Comparison of ENCODE assay signal across 16 cellular contexts in the genomic region with DNA sequence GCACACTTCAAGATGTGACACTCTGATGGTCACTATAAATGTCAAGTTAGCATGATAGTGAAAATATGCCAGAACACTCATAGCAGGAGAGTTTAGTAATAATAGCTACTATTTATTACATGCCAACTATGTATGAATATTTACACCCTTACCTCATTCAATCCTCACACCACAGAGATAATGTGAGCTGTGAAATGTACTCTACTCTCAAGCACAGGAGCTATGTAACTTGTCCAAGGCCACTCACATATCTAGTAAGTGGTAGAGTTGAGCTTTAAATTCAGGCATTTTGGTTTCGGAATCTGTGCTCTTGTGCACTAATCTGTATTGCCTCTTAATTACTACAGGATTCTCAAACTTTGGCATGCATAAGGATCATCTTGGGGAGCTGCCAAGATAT.
"Had no signal": no experiment of that assay in that cellular context is flagged by ENCODE, and none has a peak within 500 bp of the region (broad histone marks: within the 10 kb centered on the region; RNA-seq: fewer than 3 reads in every experiment).

No MANE protein-coding gene starts in this region.

- H3K27me3 Mint-ChIP-seq: stimulated activated naive B cell treated with anti-CD40 and anti-IgM and Interleukin-4, amounts not matched to agents 10 μg/mL and 1 μg/mL and 100 μg/mL, for 72 hours had no signal

- H3K4me3 Mint-ChIP-seq: activated T-cell treated with anti-CD3 and anti-CD28 coated beads, Interleukin-2, amount 50 U/mL, for 72 hours; natural killer cell; stimulated activated naive B cell treated with anti-CD40 and anti-IgM and Interleukin-4, amounts not matched to agents 10 μg/mL and 1 μg/mL and 100 μg/mL, for 72 hours; T-helper 1 cell treated with Interleukin-12 subunit alpha and Interleukin-12 subunit beta and Interleukin-4 antibody, amounts not matched to agents 30 μg/mL and 1 μg/mL, for 36 hours had no signal

- H3K36me3 ChIP-seq: adrenal gland, neutrophil, pancreas, thoracic aorta, upper lobe of left lung had no signal

- H3K27ac Mint-ChIP-seq: activated T-cell treated with anti-CD3 and anti-CD28 coated beads, Interleukin-2, amount 50 U/mL, for 72 hours; natural killer cell; stimulated activated naive B cell treated with anti-CD40 and anti-IgM and Interleukin-4, amounts not matched to agents 10 μg/mL and 1 μg/mL and 100 μg/mL, for 72 hours; T-helper 1 cell treated with Interleukin-12 subunit alpha and Interleukin-12 subunit beta and Interleukin-4 antibody, amounts not matched to agents 30 μg/mL and 1 μg/mL, for 36 hours had no signal

- H3K9me3 ChIP-seq: adrenal gland, neutrophil, pancreas, thoracic aorta, upper lobe of left lung had no signal

- H3K4me1 Mint-ChIP-seq: natural killer cell; stimulated activated naive B cell treated with anti-CD40 and anti-IgM and Interleukin-4, amounts not matched to agents 10 μg/mL and 1 μg/mL and 100 μg/mL, for 72 hours had no signal

- H3K36me3 Mint-ChIP-seq: natural killer cell; stimulated activated naive B cell treated with anti-CD40 and anti-IgM and Interleukin-4, amounts not matched to agents 10 μg/mL and 1 μg/mL and 100 μg/mL, for 72 hours had no signal

- H3K27me3 ChIP-seq: adrenal gland, hepatocyte, neutrophil, pancreas, upper lobe of left lung had no signal

- H3K27ac ChIP-seq: adrenal gland, hepatocyte, neutrophil, pancreas, thoracic aorta, upper lobe of left lung, VCaP had no signal

- H3K4me1 ChIP-seq: pancreas had no signal

- H3K4me3 ChIP-seq: adrenal gland, hepatocyte, lung, pancreas, thoracic aorta, upper lobe of left lung had no signal

- ATAC-seq: activated T-cell treated with anti-CD3 and anti-CD28 coated beads, Interleukin-2, amount 50 U/mL, for 72 hours; left colon; natural killer cell; pancreas; stimulated activated naive B cell treated with anti-CD40 and anti-IgM and Interleukin-4, amounts not matched to agents 10 μg/mL and 1 μg/mL and 100 μg/mL, for 72 hours had no signal

- DNase-seq: activated CD4-positive, alpha-beta T cell treated with anti-CD3 and anti-CD28 coated beads, Interleukin-2, amount 50 U/mL, for 4 hours; activated effector memory CD4-positive, alpha-beta T cell treated with anti-CD3 and anti-CD28 coated beads, Interleukin-2, amount 50 U/mL, for 16 hours; activated naive CD4-positive, alpha-beta T cell treated with anti-CD3 and anti-CD28 coated beads, Interleukin-2, amount 50 U/mL, for 16 hours; activated T-cell treated with anti-CD3 and anti-CD28 coated beads, Interleukin-2, amount 50 U/mL, for 72 hours; adrenal gland; left colon; natural killer cell; pancreas; stimulated activated naive B cell treated with anti-CD40 and anti-IgM and Interleukin-4, amounts not matched to agents 10 μg/mL and 1 μg/mL and 100 μg/mL, for 72 hours; upper lobe of left lung had no signal
